ENCODE assay signal across 8 cellular contexts in the genomic region with DNA sequence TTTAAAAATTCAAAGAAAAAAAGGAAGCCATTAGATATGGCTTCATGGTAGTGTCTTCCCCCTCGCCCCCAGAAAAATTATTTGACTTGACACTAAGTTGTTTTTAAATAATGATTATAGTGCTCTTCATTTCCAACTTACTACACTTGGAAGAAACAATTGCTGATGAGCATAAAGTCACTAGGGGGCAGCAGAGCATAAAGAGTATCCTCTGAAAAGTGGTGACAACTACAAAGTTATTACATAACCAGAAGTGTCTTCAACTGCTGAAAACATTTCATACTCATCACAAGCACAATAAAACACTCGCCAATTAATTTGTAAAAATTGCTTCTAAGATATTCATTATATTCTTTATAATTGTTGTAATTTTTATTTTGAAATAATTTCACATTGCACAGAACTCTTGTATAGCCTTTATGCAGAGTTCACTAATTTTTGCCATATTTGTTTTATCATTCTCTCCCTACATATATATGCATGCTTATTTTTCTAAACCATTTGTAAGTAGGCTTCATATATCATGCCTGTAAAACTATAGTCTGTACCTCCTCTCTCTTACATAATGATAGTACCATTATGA. TPM values are rescaled to one million over a fixed set of nuclear protein-coding genes. Genes with fewer than 3 reads are reported as not detected.
DNase-seq lines count a peak whose midpoint lies in the region; ATAC-seq and TF ChIP-seq lines count a peak whose summit lies in the region.

No MANE protein-coding gene starts in this region.

- H3K27ac Mint-ChIP-seq in GM23338, result no peak overlapping the region

- H3K79me2 ChIP-seq in GM23338 (replicated peaks; ENCODE audit: insufficient read depth), result peaks cover 3% of the 10 kb centered on the region

- H3K4me3 Mint-ChIP-seq in GM23338, result no peak overlapping the region

- ATAC-seq in GM23338, result peak; percentile 36; the same call in 2 of the 3 replicates

- peaks cover 20% of the 10 kb centered on the region; the same call in 1 of the 2 replicates for H3K4me1 ChIP-seq in GM23338 (ENCODE audit: insufficient read depth)

- no peak overlapping the region for H3K27ac ChIP-seq in GM23338 (ENCODE audit: low read depth)

- no peaks in the 10 kb centered on the region for H3K9me2 ChIP-seq in GM23338 (ENCODE audit: insufficient read depth)

- no peaks in the 10 kb centered on the region for H3K36me3 ChIP-seq in GM23338 (ENCODE audit: insufficient read depth)
- no peaks in the 10 kb centered on the region for H3K36me3 ChIP-seq in kidney epithelial cell (ENCODE audit: control insufficient read depth, insufficient read depth, low read length)

- H3F3A ChIP-seq in GM23338 (replicated peaks; ENCODE audit: low read depth), result no peaks in the 10 kb centered on the region

- H3K4me1 Mint-ChIP-seq in GM23338, result peaks cover 15% of the 10 kb centered on the region; the same call in 2 of the 3 replicates

- no peak overlapping the region for H3K4me2 ChIP-seq in GM23338

- H3K9me3 Mint-ChIP-seq in GM23338, result no peaks in the 10 kb centered on the region

- H4K20me1 ChIP-seq in GM23338 (replicated peaks; ENCODE audit: insufficient read depth), result no peaks in the 10 kb centered on the region

- H3K27me3 Mint-ChIP-seq in GM23338 (ENCODE audit: insufficient read depth, low read depth, poor library complexity), result no peaks in the 10 kb centered on the region

- H3K36me3 Mint-ChIP-seq in GM23338 (ENCODE audit: low read depth), result no peaks in the 10 kb centered on the region

- no peak overlapping the region for H3K4me3 ChIP-seq in GM23338
- H3K4me3 ChIP-seq in cardiac fibroblast (replicated peaks in 1 of 2; ENCODE audit: low read depth in 2 of 2, low read length in 2 of 2), result no peak overlapping the region
- H3K4me3 ChIP-seq in kidney epithelial cell (ENCODE audit: low read depth, low read length), result no peak overlapping the region

- H3K27me3 ChIP-seq in GM23338 (ENCODE audit: insufficient read depth) (no peaks in the 10 kb centered on the region), kidney epithelial cell (ENCODE audit: control insufficient read depth, insufficient read depth, low read length) (no peaks in the 10 kb centered on the region)

- no peak overlapping the region for H2AFZ ChIP-seq in GM23338

- peak; percentile 84 to 86 for TF ChIP-seq CTCF in GM23338 (conservative IDR thresholded peaks at IDR 0.05; ENCODE audit: low read depth in 2 of 2)
- peak; percentile 73 for TF ChIP-seq CTCF in cardiac fibroblast (IDR thresholded peaks at IDR 0.05; ENCODE audit: low read depth, low read length)
- TF ChIP-seq CTCF in kidney epithelial cell (IDR thresholded peaks at IDR 0.05; ENCODE audit: insufficient read depth, low read length, poor library complexity, severe bottlenecking), result peak; percentile 70

- peak; percentile 61 for DNase-seq in DMS153 (lab: John Stamatoyannopoulos, UW)
- DNase-seq in GM23338 (ENCODE audit: low spot score), result peak; percentile 89
- DNase-seq in NCI-H146 treated with DMSO at 0.1 percent for 48 hours (lab: John Stamatoyannopoulos, UW; ENCODE audit: unreplicated experiment), result peak; percentile 55
- DNase-seq in T-helper 2 cell, result peak in 4 of 5 experiments; percentile 6 to 70 (median 27)
- peak; percentile 83 to 88 for DNase-seq in cardiac fibroblast (ENCODE audit: low read depth in 2 of 2)
- DNase-seq in kidney epithelial cell (ENCODE audit: low read depth), result no peak
- peak; percentile 12 for DNase-seq in stimulated activated CD4-positive, alpha-beta T cell treated with anti-CD3 and anti-CD28 coated beads, Interleukin-4, amount 100 ng/mL, for 1 hour
- DNase-seq in ecto neural progenitor cell (ENCODE audit: low spot score), result no peak

TF ChIP-seq in GM23338, 12 proteins besides CTCF, POLR2A, EP300 and RAD21 (continues in another document):
- TF ChIP-seq, protein P1, sequence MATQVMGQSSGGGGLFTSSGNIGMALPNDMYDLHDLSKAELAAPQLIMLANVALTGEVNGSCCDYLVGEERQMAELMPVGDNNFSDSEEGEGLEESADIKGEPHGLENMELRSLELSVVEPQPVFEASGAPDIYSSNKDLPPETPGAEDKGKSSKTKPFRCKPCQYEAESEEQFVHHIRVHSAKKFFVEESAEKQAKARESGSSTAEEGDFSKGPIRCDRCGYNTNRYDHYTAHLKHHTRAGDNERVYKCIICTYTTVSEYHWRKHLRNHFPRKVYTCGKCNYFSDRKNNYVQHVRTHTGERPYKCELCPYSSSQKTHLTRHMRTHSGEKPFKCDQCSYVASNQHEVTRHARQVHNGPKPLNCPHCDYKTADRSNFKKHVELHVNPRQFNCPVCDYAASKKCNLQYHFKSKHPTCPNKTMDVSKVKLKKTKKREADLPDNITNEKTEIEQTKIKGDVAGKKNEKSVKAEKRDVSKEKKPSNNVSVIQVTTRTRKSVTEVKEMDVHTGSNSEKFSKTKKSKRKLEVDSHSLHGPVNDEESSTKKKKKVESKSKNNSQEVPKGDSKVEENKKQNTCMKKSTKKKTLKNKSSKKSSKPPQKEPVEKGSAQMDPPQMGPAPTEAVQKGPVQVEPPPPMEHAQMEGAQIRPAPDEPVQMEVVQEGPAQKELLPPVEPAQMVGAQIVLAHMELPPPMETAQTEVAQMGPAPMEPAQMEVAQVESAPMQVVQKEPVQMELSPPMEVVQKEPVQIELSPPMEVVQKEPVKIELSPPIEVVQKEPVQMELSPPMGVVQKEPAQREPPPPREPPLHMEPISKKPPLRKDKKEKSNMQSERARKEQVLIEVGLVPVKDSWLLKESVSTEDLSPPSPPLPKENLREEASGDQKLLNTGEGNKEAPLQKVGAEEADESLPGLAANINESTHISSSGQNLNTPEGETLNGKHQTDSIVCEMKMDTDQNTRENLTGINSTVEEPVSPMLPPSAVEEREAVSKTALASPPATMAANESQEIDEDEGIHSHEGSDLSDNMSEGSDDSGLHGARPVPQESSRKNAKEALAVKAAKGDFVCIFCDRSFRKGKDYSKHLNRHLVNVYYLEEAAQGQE (IDR thresholded peaks at IDR 0.05; ENCODE audit: unreplicated experiment), result no peak
- no peak for TF ChIP-seq NANOG (IDR thresholded peaks at IDR 0.05; ENCODE audit: borderline replicate concordance)
- TF ChIP-seq ZNF331 (CRISPR knock-in tag; IDR thresholded peaks at IDR 0.05; ENCODE audit: low read depth), result no peak
- TF ChIP-seq POLR2AphosphoS5 (IDR thresholded peaks at IDR 0.05; ENCODE audit: low read depth), result no peak
- TF ChIP-seq CREB1 (CRISPR knock-in tag; IDR thresholded peaks at IDR 0.05; ENCODE audit: low read depth), result no peak
- TF ChIP-seq JUNB (IDR thresholded peaks at IDR 0.05; ENCODE audit: unreplicated experiment), result no peak

RNA-seq across cellular contexts. Expression of a gene that starts 54.9 kb away (rescaled TPM):
- 43.5 and 45.9 TPM in 2 replicates for total RNA-seq in GM23338 (2014; rRNA removed; shearing (Covaris generic))
- polyA plus RNA-seq in GM23338 (2016; fragmentation: Nextera tagmentation; extraction: Ambion mirVana), result 6.7 and 7.2 TPM in 2 replicates
- 21.8 and 29.7 TPM in 2 replicates for total RNA-seq in kidney epithelial cell

Comparison
In these comparisons a context has a peak if more than half of its experiments do, and no peak if none do; other contexts are left out.
1. DNase-seq: peak in DMS153 (single experiment), GM23338 (single experiment), NCI-H146 treated with DMSO at 0.1 percent for 48 hours (single experiment), T-helper 2 cell (4 of 5), cardiac fibroblast (2 of 2) and stimulated activated CD4-positive, alpha-beta T cell treated with anti-CD3 and anti-CD28 coated beads, Interleukin-4, amount 100 ng/mL, for 1 hour (single experiment); none in kidney epithelial cell (single experiment) and ecto neural progenitor cell (single experiment).
2. Peak in every context shown above with its lines, with median percentiles within 50 percentile points of each other: CTCF ChIP-seq.